In genomic region chr3:188468672-188469071, GRCh38 we compare ENCODE assay signal across 9 cellular contexts.
DNase-seq lines count a peak whose midpoint lies in the region; ATAC-seq, FAIRE-seq and TF ChIP-seq lines count a peak whose summit lies in the region.
"Had no signal": no experiment of that assay in that cellular context is flagged by ENCODE, and none has a peak within 500 bp of the region (broad histone marks: within the 10 kb centered on the region; RNA-seq: fewer than 3 reads in every experiment).

No MANE protein-coding gene starts in this region.

- ATAC-seq in left cardiac atrium (peak in 1 of 2 donors; percentile 15), HG02885 (IDR thresholded peaks at IDR 0.05; ENCODE audit: poor library complexity, unreplicated experiment) (no peak), HG03097 (IDR thresholded peaks at IDR 0.05; ENCODE audit: low FRiP score, unreplicated experiment) (no peak)
- no peak for ATAC-seq in activated T-cell treated with anti-CD3 and anti-CD28 coated beads, Interleukin-2, amount 50 U/mL, for 4 hours

- peak; percentile 98 for DNase-seq in DMS79 treated with DMSO at 0.1 percent for 48 hours (lab: John Stamatoyannopoulos, UW)
- peak; percentile 43 for DNase-seq in SHP77 treated with DMSO at 0.1 percent for 48 hours (lab: John Stamatoyannopoulos, UW)
- peak; percentile 50 for DNase-seq in left cardiac atrium
- DNase-seq in skeletal muscle cell (ENCODE audit: low read depth): peak; percentile 9
- no peak for DNase-seq in activated T-cell treated with anti-CD3 and anti-CD28 coated beads, Interleukin-2, amount 50 U/mL, for 4 hours
- no peak for DNase-seq in GM12892 (ENCODE audit: insufficient read length)
- DNase-seq: NCI-H1694 had no signal

- H3K27me3 Mint-ChIP-seq in activated T-cell treated with anti-CD3 and anti-CD28 coated beads, Interleukin-2, amount 50 U/mL, for 4 hours (ENCODE audit: low read depth): no peaks in the 10 kb centered on the region

- no peak for TF ChIP-seq POLR2A in GM12892 (IDR thresholded peaks at IDR 0.05; ENCODE audit: low read depth, low read length)

- peaks cover 26% of the 10 kb centered on the region for H3K36me3 Mint-ChIP-seq in activated T-cell treated with anti-CD3 and anti-CD28 coated beads, Interleukin-2, amount 50 U/mL, for 4 hours (ENCODE audit: insufficient read depth)

- intact Hi-C loops in left cardiac atrium (cut with DNase I): no loop called here

- H3K9me3 Mint-ChIP-seq in activated T-cell treated with anti-CD3 and anti-CD28 coated beads, Interleukin-2, amount 50 U/mL, for 4 hours: peaks cover 3% of the 10 kb centered on the region

- peaks cover 2% of the 10 kb centered on the region for H3K4me1 Mint-ChIP-seq in activated T-cell treated with anti-CD3 and anti-CD28 coated beads, Interleukin-2, amount 50 U/mL, for 4 hours (ENCODE audit: low read depth)

- H3K4me3 Mint-ChIP-seq in activated T-cell treated with anti-CD3 and anti-CD28 coated beads, Interleukin-2, amount 50 U/mL, for 4 hours: no peak overlapping the region

- no peak for FAIRE-seq in GM12892 (lab: Jason Lieb, UNC)

- no peak overlapping the region for H3K4me3 ChIP-seq in skeletal muscle cell (ENCODE audit: low read depth, low read length)

Comparison
In these comparisons a context has a peak if more than half of its experiments do, and no peak if none do; other contexts are left out.
1. DNase-seq: peak in DMS79 treated with DMSO at 0.1 percent for 48 hours (single experiment), SHP77 treated with DMSO at 0.1 percent for 48 hours (single experiment), left cardiac atrium (single experiment) and skeletal muscle cell (single experiment); none in activated T-cell treated with anti-CD3 and anti-CD28 coated beads, Interleukin-2, amount 50 U/mL, for 4 hours (single experiment) and GM12892 (single experiment).